In genomic region chr22:17158568-17159503, GRCh38 we compare ENCODE assay signal across 8 cellular contexts. TPM values are rescaled to one million over a fixed set of nuclear protein-coding genes. Genes with fewer than 3 reads are reported as not detected.
A peak's percentile ranks its signal among the peaks of the same experiment; 100 is the strongest.
DNase-seq lines count a peak whose midpoint lies in the region; ATAC-seq, FAIRE-seq and TF ChIP-seq lines count a peak whose summit lies in the region.

HDHD5 (minus strand) TSS chr22:17159277; CDS start chr22:17159251, 26 bp downstream.

- TF ChIP-seq CTCF in left ventricle myocardium inferior (IDR thresholded peaks at IDR 0.05; ENCODE audit: borderline replicate concordance) (no peak), prostate gland (IDR thresholded peaks at IDR 0.05) (no peak), upper lobe of right lung (IDR thresholded peaks at IDR 0.05) (no peak)

- no peaks in the 10 kb centered on the region for H3K36me3 ChIP-seq in left ventricle myocardium inferior
- H3K36me3 ChIP-seq in prostate gland, result no peaks in the 10 kb centered on the region
- H3K36me3 ChIP-seq in upper lobe of right lung, result no peaks in the 10 kb centered on the region

- intact Hi-C loops in T-helper 1 cell treated with Interleukin-12 subunit alpha and Interleukin-12 subunit beta and Interleukin-4 antibody, amounts not matched to agents 30 ng/mL and 1 ng/mL, for 36 hours (cut with micrococcal nuclease), result loop anchor here (1.0 to 2.0 kb wide), 10 partner anchors 12 to 918 kb away; partner anchors contain the start of genes ADA2, ATP6V1E1, BCL2L13 and PEX26
- intact Hi-C loops in left ventricle myocardium inferior (cut with micrococcal nuclease) (no loop called here), prostate gland (cut with DNase I) (no loop called here), upper lobe of right lung (cut with DNase I) (no loop called here)

- no peak; the same call in 1 of the 2 replicates for TF ChIP-seq POLR2A in GM12891 (IDR thresholded peaks at IDR 0.05; ENCODE audit: low read depth, low read length)
- peak; percentile 40 for TF ChIP-seq POLR2A in prostate gland (IDR thresholded peaks at IDR 0.05)

- WGBS in prostate gland, result 0% methylated on average over 76 of the region's 114 CpGs

- FAIRE-seq in GM12891 (lab: Jason Lieb, UNC), result peak; percentile 93

- H3K27me3 ChIP-seq in left ventricle myocardium inferior (ENCODE audit: low read depth) (no peaks in the 10 kb centered on the region), prostate gland (replicated peaks; ENCODE audit: insufficient read depth) (no peaks in the 10 kb centered on the region), upper lobe of right lung (no peaks in the 10 kb centered on the region)

- DNase-seq in GM12891 (ENCODE audit: insufficient read length, low spot score) (peak; percentile 88), NCI-H146 (lab: John Stamatoyannopoulos, UW) (peak; percentile 80), amygdala (lab: John Stamatoyannopoulos, UW) (peak in 55 of 56 donors; percentile 33 to 92 (median 81)), left ventricle myocardium inferior (peak; percentile 94), prostate gland (ENCODE audit: low spot score) (peak; percentile 87), upper lobe of right lung (peak; percentile 96)

- peak within 1 kb of the TSS; percentile 89 for H3K4me3 ChIP-seq in left ventricle myocardium inferior
- H3K4me3 ChIP-seq in prostate gland, result peak within 1 kb of the TSS; percentile 53 to 68
- H3K4me3 ChIP-seq in upper lobe of right lung, result peak within 1 kb of the TSS; percentile 77

- H3K9me3 ChIP-seq in left ventricle myocardium inferior (replicated peaks), result no peaks in the 10 kb centered on the region
- H3K9me3 ChIP-seq in prostate gland, result no peaks in the 10 kb centered on the region
- H3K9me3 ChIP-seq in upper lobe of right lung, result no peaks in the 10 kb centered on the region

- ATAC-seq in HG02840 (IDR thresholded peaks at IDR 0.05; ENCODE audit: low FRiP score, unreplicated experiment) (peak; percentile 74), upper lobe of right lung (peak; percentile 95)

- H3K27ac ChIP-seq in left ventricle myocardium inferior (replicated peaks) (peak within 1 kb of the TSS; percentile 97), prostate gland (peak within 1 kb of the TSS; percentile 80 to 86), upper lobe of right lung (peak within 1 kb of the TSS; percentile 86)

- H3K4me1 ChIP-seq in left ventricle myocardium inferior (peaks cover 48% of the 10 kb centered on the region), prostate gland (replicated peaks) (no peaks in the 10 kb centered on the region), upper lobe of right lung (peaks cover 17% of the 10 kb centered on the region)

TF ChIP-seq in GM12891, 5 proteins besides CTCF, POLR2A, EP300 and RAD21:
- no peak for TF ChIP-seq POU2F2 (IDR thresholded peaks at IDR 0.05; ENCODE audit: low read depth, low read length)
- TF ChIP-seq SPI1 (IDR thresholded peaks at IDR 0.05; ENCODE audit: low read depth, low read length), result no peak
- 0 out of 2 replicates have a peak, but pooled peaks have one; percentile 38 for TF ChIP-seq TAF1 (IDR thresholded peaks at IDR 0.05; ENCODE audit: low read depth, low read length)
- peak; percentile 28 for TF ChIP-seq PAX5 (IDR thresholded peaks at IDR 0.05; ENCODE audit: insufficient read depth, low read length, severe bottlenecking)

RNA-seq across cellular contexts. Expression of gene HDHD5, which starts in this region (rescaled TPM):
- 29.7 TPM for polyA plus RNA-seq in GM12891 (2012; ENCODE audit: low read depth, missing spikeins)
- total RNA-seq in T-helper 1 cell treated with Interleukin-12 subunit alpha and Interleukin-12 subunit beta and Interleukin-4 antibody, amounts not matched to agents 30 ng/mL and 1 ng/mL, for 36 hours, result 31.7 and 34.1 TPM in 2 replicates
- total RNA-seq in left ventricle myocardium inferior (52.6 TPM), prostate gland (10 to 100 TPM; 38.7 to 51.6 TPM), upper lobe of right lung (22.7 TPM)

Comparison
In these comparisons a context has a peak if more than half of its experiments do, and no peak if none do; other contexts are left out.
1. Peak in every context shown above with its lines: DNase-seq, ATAC-seq, H3K4me3 ChIP-seq and H3K27ac ChIP-seq.